8 cellular contexts compared by ENCODE assay signal in the genomic region with DNA sequence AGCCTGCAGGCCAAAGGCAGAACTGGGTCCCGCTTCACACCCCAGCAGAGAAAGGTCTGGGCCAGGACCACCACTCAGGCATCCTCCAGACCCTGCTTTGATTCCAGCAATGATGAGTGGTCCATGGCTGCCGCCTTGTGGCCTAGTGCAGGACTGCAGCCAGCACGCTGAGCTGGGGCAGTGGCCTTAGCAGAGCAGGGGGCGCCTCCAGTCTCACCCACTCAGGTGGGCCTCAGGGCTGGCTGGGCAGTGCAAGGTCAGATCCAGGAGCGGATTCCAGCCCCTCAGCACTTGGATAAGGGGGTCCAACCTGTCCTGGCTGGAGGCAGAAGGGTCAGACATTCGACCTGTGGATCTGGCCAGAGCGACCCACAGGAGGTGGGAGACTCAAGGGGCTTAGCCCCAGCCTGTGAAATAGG. TPM values are rescaled to one million over a fixed set of nuclear protein-coding genes. Genes with fewer than 3 reads are reported as not detected.
DNase-seq lines count a peak whose midpoint lies in the region; ATAC-seq and TF ChIP-seq lines count a peak whose summit lies in the region.

No MANE protein-coding gene starts in this region.

- peaks cover 3% of the 10 kb centered on the region; the same call in 1 of the 2 replicates for H3K36me3 Mint-ChIP-seq in WTC11

- H3K27ac Mint-ChIP-seq in WTC11, result no peak overlapping the region

- no peak overlapping the region for H3K4me3 Mint-ChIP-seq in WTC11

- POLR2A ChIA-PET in WTC11 (lab: Charles Lee), result interaction anchor here (0.8 to 1.7 kb wide), 2 partner anchors 85 to 99 kb away, joined by 3 to 4 read pairs; no protein-coding TSS in a partner anchor

- peaks cover 9% of the 10 kb centered on the region for H3K4me1 Mint-ChIP-seq in WTC11

- DNase-seq in DMS 273 (lab: John Stamatoyannopoulos, UW; ENCODE audit: unreplicated experiment) (peak; percentile 75), DMS 273 treated with DMSO at 0.1 percent for 48 hours (lab: John Stamatoyannopoulos, UW) (no peak), M059J (ENCODE audit: low read depth) (peak; percentile 29), WTC11 (ENCODE audit: low spot score) (peak; percentile 92), breast epithelium (ENCODE audit: low spot score in 2 of 2) (peak; percentile 45 to 59), left colon (peak in 1 of 2 donors; percentile 72), SIG-M5 (lab: John Stamatoyannopoulos, UW) (no peak)
- peak; percentile 48 to 69 for DNase-seq in stimulated activated CD4-positive, alpha-beta T cell treated with anti-CD3 and anti-CD28 coated beads, Interleukin-4, amount 100 ng/mL, for 4 hours

- H3K9me3 ChIP-seq in breast epithelium, result no peaks in the 10 kb centered on the region

- intact Hi-C loops in breast epithelium (cut with DNase I; ENCODE audit: low total_unique reads) (no loop called here), left colon (cut with DNase I, micrococcal nuclease) (loop anchor here in 1 of 2 donors (10.0 kb wide), 1 partner anchor 209 kb away; no protein-coding TSS in a partner anchor)

- no peak for TF ChIP-seq POLR2A in breast epithelium (IDR thresholded peaks at IDR 0.05)

- H3K27me3 Mint-ChIP-seq in WTC11 (ENCODE audit: low read depth), result peaks cover 23% of the 10 kb centered on the region

- H3K4me3 ChIP-seq in breast epithelium, result no peak overlapping the region

- H3K4me1 ChIP-seq in breast epithelium, result peaks cover 0 to 3% of the 10 kb centered on the region in 2 donors

- H3K9me3 Mint-ChIP-seq in WTC11, result no peaks in the 10 kb centered on the region

- ATAC-seq in WTC11 (peak; percentile 80), left colon (peak; percentile 62)

- CTCF ChIA-PET in WTC11 (lab: Charles Lee), result interaction anchor here (0.6 to 16.5 kb wide), 59 partner anchors 8 to 686 kb away, joined by 3 to 461 read pairs (median 7); partner anchors contain the start of genes PDE2A and STARD10

- H3K27ac ChIP-seq in breast epithelium, result peak overlapping the region in 1 of 2 donors; percentile 91

- H3K27me3 ChIP-seq in breast epithelium, result peaks cover 0 to 5% of the 10 kb centered on the region in 2 donors

- H3K36me3 ChIP-seq in breast epithelium, result no peaks in the 10 kb centered on the region

- TF ChIP-seq CTCF in WTC11 (IDR thresholded peaks at IDR 0.05), result peak; percentile 96
- TF ChIP-seq CTCF in breast epithelium (IDR thresholded peaks at IDR 0.05), result peak; percentile 82 to 89 (median 86)

TF ChIP-seq in WTC11, 78 proteins besides CTCF, POLR2A, EP300 and RAD21:
- TF ChIP-seq, protein P1, sequence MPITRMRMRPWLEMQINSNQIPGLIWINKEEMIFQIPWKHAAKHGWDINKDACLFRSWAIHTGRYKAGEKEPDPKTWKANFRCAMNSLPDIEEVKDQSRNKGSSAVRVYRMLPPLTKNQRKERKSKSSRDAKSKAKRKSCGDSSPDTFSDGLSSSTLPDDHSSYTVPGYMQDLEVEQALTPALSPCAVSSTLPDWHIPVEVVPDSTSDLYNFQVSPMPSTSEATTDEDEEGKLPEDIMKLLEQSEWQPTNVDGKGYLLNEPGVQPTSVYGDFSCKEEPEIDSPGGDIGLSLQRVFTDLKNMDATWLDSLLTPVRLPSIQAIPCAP (CRISPR knock-in tag; IDR thresholded peaks at IDR 0.05), result 0 out of 2 replicates have a peak, but pooled peaks have one; percentile 16
- TF ChIP-seq PRRX2 (CRISPR knock-in tag; IDR thresholded peaks at IDR 0.05), result no peak
TF ChIP-seq in WTC11: peak in this region for 1.

RNA-seq across cellular contexts. Expression of gene PDE2A, which starts 9.6 kb away (rescaled TPM):
- total RNA-seq in M059J (2014; rRNA removed; shearing (Covaris generic)), result 1.2 and 4.6 TPM in 2 replicates
- 3.7 to 5.0 TPM (median 4.9 TPM) in 3 replicates for total RNA-seq in WTC11 (2021)
- total RNA-seq in breast epithelium, result 10 to 100 TPM; 23.7 to 85.9 (median 67.0) TPM
- total RNA-seq in left colon, result 10 to 100 TPM in 1 of 2 donors, 1 to 10 TPM in 1; 6.6 to 10.4 TPM

Comparison
In these comparisons a context has a peak if more than half of its experiments do, and no peak if none do; other contexts are left out.
1. DNase-seq: peak in DMS 273 (single experiment), M059J (single experiment), WTC11 (single experiment), breast epithelium (2 of 2) and stimulated activated CD4-positive, alpha-beta T cell treated with anti-CD3 and anti-CD28 coated beads, Interleukin-4, amount 100 ng/mL, for 4 hours (2 of 2); none in DMS 273 treated with DMSO at 0.1 percent for 48 hours (single experiment) and SIG-M5 (single experiment).